Comparison of ENCODE assay signal across 21 cellular contexts in genomic region chr20:2889797-2890196, GRCh38. TPM values are rescaled to one million over a fixed set of nuclear protein-coding genes. Genes with fewer than 3 reads are reported as not detected.
DNase-seq lines count a peak whose midpoint lies in the region; ATAC-seq, FAIRE-seq and TF ChIP-seq lines count a peak whose summit lies in the region.
"Had no signal": no experiment of that assay in that cellular context is flagged by ENCODE, and none has a peak within 500 bp of the region (broad histone marks: within the 10 kb centered on the region; RNA-seq: fewer than 3 reads in every experiment).

No MANE protein-coding gene starts in this region.

- in situ Hi-C loops in HepG2 (cut with HindIII; ENCODE audit: extremely low pct_ligation_motif_present, low pct_unique_long_range_greater_than_20kb): no loop called here

- 0 out of 2 replicates have a peak, but pooled peaks cover 14% of the 10 kb centered on the region for H4K20me1 ChIP-seq in HepG2 (ENCODE audit: insufficient read depth, low read length)
- peaks cover 3 to 5% of the 10 kb centered on the region in 2 experiments for H4K20me1 ChIP-seq in H1 (replicated peaks in 1 of 2; ENCODE audit: control insufficient read depth in 1 of 2, insufficient read depth in 2 of 2, low read length in 2 of 2)

- H2BK12ac ChIP-seq in H1 (ENCODE audit: low read depth, low read length) (no peak overlapping the region), neuronal stem cell (ENCODE audit: low read length) (no peak overlapping the region)

- no peaks in the 10 kb centered on the region for H3K27me3 Mint-ChIP-seq in activated T-helper 17 cell treated with anti-CD3 and anti-CD28 coated beads, Interleukin-2, amount 50 U/mL, for 72 hours
- H3K27me3 Mint-ChIP-seq: CD4-positive, alpha-beta memory T cell had no signal

- TF ChIP-seq RAD21 in HepG2 (CRISPR knock-in tag; IDR thresholded peaks at IDR 0.05) (no peak), H1 (IDR thresholded peaks at IDR 0.05 in 1 of 2, conservative IDR thresholded peaks at IDR 0.05 in 1 of 2; ENCODE audit: low read depth in 2 of 2, low read length in 2 of 2) (no peak)

- H3K79me2 ChIP-seq in HepG2 (ENCODE audit: insufficient read depth, low read length) (peaks cover 74% of the 10 kb centered on the region), H1 (ENCODE audit: control insufficient read depth in 1 of 2, insufficient read depth in 2 of 2, low read length in 2 of 2) (peaks cover 5 to 86% of the 10 kb centered on the region in 2 experiments; a peak in 3 of 4 replicates)

- H2BK20ac ChIP-seq in H1 (ENCODE audit: low read length): no peak overlapping the region

- no peak overlapping the region for H3K9ac ChIP-seq in HepG2 (ENCODE audit: insufficient read depth, low read depth, low read length)
- H3K9ac ChIP-seq in H1 (replicated peaks in 1 of 4; ENCODE audit: extremely low read depth in 1 of 4, low read depth in 3 of 4, low read length in 3 of 4): no peak overlapping the region
- H3K9ac ChIP-seq in neuronal stem cell (ENCODE audit: low read depth, low read length, poor library complexity): no peak overlapping the region

- peak overlapping the region; percentile 59; the same call in 1 of the 2 replicates for H4K8ac ChIP-seq in H1 (ENCODE audit: extremely low read depth, insufficient read depth, low read length)
- H4K8ac ChIP-seq in neuronal stem cell (ENCODE audit: low read depth, low read length): no peak overlapping the region

- H3K4me1 ChIP-seq in HepG2 (ENCODE audit: insufficient read depth, low read length): peaks cover 26% of the 10 kb centered on the region
- no peaks in the 10 kb centered on the region for H3K4me1 ChIP-seq in right lobe of liver
- H3K4me1 ChIP-seq in H1 (replicated peaks in 1 of 4; ENCODE audit: control insufficient read depth in 3 of 4, insufficient read depth in 4 of 4, low read length in 3 of 4): no peaks in the 10 kb centered on the region
- no peaks in the 10 kb centered on the region for H3K4me1 ChIP-seq in neuronal stem cell (ENCODE audit: control insufficient read depth in 2 of 2, insufficient read depth in 1 of 2, low read depth in 1 of 2, low read length in 2 of 2)

- H3K4me1 Mint-ChIP-seq in activated T-helper 17 cell treated with anti-CD3 and anti-CD28 coated beads, Interleukin-2, amount 50 U/mL, for 72 hours: peaks cover 44% of the 10 kb centered on the region
- H3K4me1 Mint-ChIP-seq in stimulated activated effector memory CD8-positive, alpha-beta T cell treated with anti-CD3 and anti-CD28 coated beads, Interleukin-12 subunit alpha, Interleukin-12 subunit beta, amount 100 ng/mL, for 72 hours: peaks cover 71% of the 10 kb centered on the region

- H3K14ac ChIP-seq in H1 (ENCODE audit: insufficient read length) (no peak overlapping the region), neuronal stem cell (ENCODE audit: low read length) (no peak overlapping the region)

- H2BK15ac ChIP-seq in H1 (ENCODE audit: low read length) (no peak overlapping the region), neuronal stem cell (ENCODE audit: low read length) (no peak overlapping the region)

- H3K9me3 ChIP-seq in HepG2 (ENCODE audit: low read length): no peaks in the 10 kb centered on the region
- H3K9me3 ChIP-seq in right lobe of liver: no peaks in the 10 kb centered on the region
- no peaks in the 10 kb centered on the region for H3K9me3 ChIP-seq in H1 (ENCODE audit: insufficient read depth in 2 of 2, low read depth in 1 of 2, low read length in 1 of 2)
- H3K9me3 ChIP-seq in neuronal stem cell (replicated peaks in 1 of 2; ENCODE audit: control insufficient read depth in 2 of 2, insufficient read depth in 1 of 2, low read depth in 1 of 2, low read length in 2 of 2): peaks cover 2 to 11% of the 10 kb centered on the region in 2 donors
- H3K9me3 ChIP-seq: A549, Caco-2 had no signal

- H3K4ac ChIP-seq in H1 (replicated peaks; ENCODE audit: insufficient read length, low read depth, low read length) (no peak overlapping the region), neuronal stem cell (ENCODE audit: low read length) (no peak overlapping the region)

- H2BK120ac ChIP-seq in H1 (replicated peaks; ENCODE audit: low read depth, low read length) (no peak overlapping the region), neuronal stem cell (ENCODE audit: low read depth, low read length) (no peak overlapping the region)

- TF ChIP-seq POLR2A in HepG2 (IDR thresholded peaks at IDR 0.05; ENCODE audit: insufficient read depth in 1 of 2, low read depth in 2 of 2, low read length in 2 of 2) (no peak), right lobe of liver (IDR thresholded peaks at IDR 0.05) (no peak), H1 (IDR thresholded peaks at IDR 0.05; ENCODE audit: control extremely low read depth in 1 of 2, low read depth in 2 of 2, low read length in 2 of 2) (no peak)

- FAIRE-seq in HepG2 (lab: Jason Lieb, UNC): no peak
- no peak for FAIRE-seq in H1 (lab: Jason Lieb, UNC)
- FAIRE-seq: GM12891 had no signal

- 95% methylated on average over 3 of the region's 3 CpGs for WGBS in HepG2 (ENCODE audit: low lambda C conversion rate)
- WGBS in right lobe of liver (ENCODE audit: insufficient coverage, low coverage, low lambda C conversion rate, missing lambda C conversion rate): 92% methylated on average over 2 of the region's 3 CpGs
- WGBS in H1 (ENCODE audit: extremely low coverage in 1 of 2, insufficient coverage in 1 of 2, insufficient read length in 1 of 2, insufficient replicate concordance in 2 of 2, low coverage in 1 of 2, low lambda C conversion rate in 2 of 2, missing lambda C conversion rate in 1 of 2), 2 experiments: 87% methylated on average over 3 of the region's 3 CpGs; no CpG with 5 or more reads in 1 of the 2 experiments
- WGBS in neuronal stem cell (ENCODE audit: extremely low coverage in 2 of 2, insufficient read length in 2 of 2, insufficient replicate concordance in 1 of 2), 2 donors: no CpG with 5 or more reads among the region's 3 CpGs

- TF ChIP-seq CTCF in HepG2 (CRISPR knock-in tag; IDR thresholded peaks at IDR 0.05): no peak
- TF ChIP-seq CTCF in right lobe of liver (IDR thresholded peaks at IDR 0.05): no peak
- TF ChIP-seq CTCF in H1 (IDR thresholded peaks at IDR 0.05; ENCODE audit: control extremely low read depth in 1 of 3, insufficient read depth in 1 of 3, low read depth in 1 of 3, low read length in 3 of 3): no peak

- H3K4me2 ChIP-seq in HepG2 (ENCODE audit: low read depth, low read length): no peak overlapping the region
- H3K4me2 ChIP-seq in H1 (ENCODE audit: insufficient read depth in 1 of 2, low read depth in 2 of 2, low read length in 2 of 2): no peak overlapping the region
- H3K4me2 ChIP-seq in neuronal stem cell (ENCODE audit: insufficient read depth, low read length, poor library complexity, severe bottlenecking): no peak overlapping the region

- ATAC-seq in HepG2: no peak
- no peak for ATAC-seq in right lobe of liver
- ATAC-seq in activated T-helper 17 cell treated with anti-CD3 and anti-CD28 coated beads, Interleukin-2, amount 50 U/mL, for 72 hours (replicated peaks): no peak
- no peak for ATAC-seq in stimulated activated effector memory CD8-positive, alpha-beta T cell treated with anti-CD3 and anti-CD28 coated beads, Interleukin-12 subunit alpha, Interleukin-12 subunit beta, amount 100 ng/mL, for 72 hours
- ATAC-seq: A549 had no signal

- POLR2A ChIA-PET in HepG2 (lab: Yijun Ruan, JAX) (no interaction called here), H1 (lab: Charles Lee; ENCODE audit: partially characterized antibody) (no interaction called here)

- H3K4me3 ChIP-seq in HepG2 (replicated peaks in 1 of 3; ENCODE audit: insufficient read depth in 1 of 3, low read depth in 2 of 3, low read length in 3 of 3) (no peak overlapping the region), right lobe of liver (no peak overlapping the region), H1 (ENCODE audit: extremely low read depth in 1 of 4, insufficient read depth in 2 of 4, low read depth in 3 of 4, low read length in 4 of 4) (no peak overlapping the region), neuronal stem cell (ENCODE audit: low read length in 2 of 2) (no peak overlapping the region)
- H3K4me3 ChIP-seq: A549 had no signal

- BruUV-seq in HepG2 (replicated peaks; lab: Mats Ljungman, UMichigan): no TSS peak

- no peak overlapping the region for H4K5ac ChIP-seq in H1 (ENCODE audit: insufficient read length, low read depth, low read length)

- H4K91ac ChIP-seq in H1 (replicated peaks; ENCODE audit: insufficient read length, low read length) (no peak overlapping the region), neuronal stem cell (ENCODE audit: low read depth, low read length, poor library complexity) (no peak overlapping the region)

- no peak overlapping the region for H3K18ac ChIP-seq in H1 (ENCODE audit: extremely low read depth, low read length)
- no peak overlapping the region for H3K18ac ChIP-seq in neuronal stem cell (ENCODE audit: low read length)

- H3K23ac ChIP-seq in H1 (ENCODE audit: insufficient read length) (no peak overlapping the region), neuronal stem cell (ENCODE audit: low read depth, low read length, poor library complexity) (no peak overlapping the region)

- H3K27me3 ChIP-seq in HepG2 (ENCODE audit: control insufficient read depth in 1 of 2, insufficient read depth in 2 of 2, low read length in 2 of 2) (no peaks in the 10 kb centered on the region), right lobe of liver (no peaks in the 10 kb centered on the region), H1 (replicated peaks in 1 of 4; ENCODE audit: control insufficient read depth in 3 of 4, extremely low read depth in 1 of 4, insufficient read depth in 3 of 4, low read length in 3 of 4) (no peaks in the 10 kb centered on the region), neuronal stem cell (ENCODE audit: control insufficient read depth in 3 of 3, insufficient read depth in 3 of 3, low read depth in 1 of 3, low read length in 3 of 3) (no peaks in the 10 kb centered on the region)

- CTCF ChIA-PET in HepG2 (lab: Yijun Ruan, JAX; ENCODE audit: low intra/inter-chr PET ratio, low total read pairs): no interaction called here
- CTCF ChIA-PET in H1 (lab: Charles Lee; ENCODE audit: partially characterized antibody): interaction anchor here (0.5 to 1.2 kb wide), 2 partner anchors 11 to 17 kb away, joined by 3 to 5 read pairs; no protein-coding TSS in a partner anchor

- H3K27ac ChIP-seq in HepG2 (ENCODE audit: extremely low read length, insufficient read depth, low read length) (no peak overlapping the region), right lobe of liver (no peak overlapping the region), H1 (ENCODE audit: low read depth, low read length) (no peak overlapping the region), neuronal stem cell (replicated peaks; ENCODE audit: low read length) (no peak overlapping the region)
- H3K27ac ChIP-seq: A549 had no signal

- H3K23me2 ChIP-seq in H1 (ENCODE audit: low read depth, low read length): peaks cover 2% of the 10 kb centered on the region; the same call in 1 of the 2 replicates

- intact Hi-C loops in HepG2 (cut with micrococcal nuclease; ENCODE audit: unreplicated experiment): no loop called here
- intact Hi-C loops in right lobe of liver (cut with DNase I): no loop called here

- peak overlapping the region; percentile 37 for H3K27ac Mint-ChIP-seq in activated T-helper 17 cell treated with anti-CD3 and anti-CD28 coated beads, Interleukin-2, amount 50 U/mL, for 72 hours
- peak overlapping the region; percentile 44 for H3K27ac Mint-ChIP-seq in stimulated activated effector memory CD8-positive, alpha-beta T cell treated with anti-CD3 and anti-CD28 coated beads, Interleukin-12 subunit alpha, Interleukin-12 subunit beta, amount 100 ng/mL, for 72 hours

- 0 out of 5 replicates have a peak, but pooled peaks cover 0 to 1% of the 10 kb centered on the region in 2 experiments for H3K36me3 ChIP-seq in HepG2 (replicated peaks in 1 of 2; ENCODE audit: control insufficient read depth in 1 of 2, insufficient read depth in 2 of 2, low read length in 2 of 2)
- H3K36me3 ChIP-seq in right lobe of liver: no peaks in the 10 kb centered on the region
- no peaks in the 10 kb centered on the region for H3K36me3 ChIP-seq in H1 (ENCODE audit: control insufficient read depth in 2 of 4, insufficient read depth in 4 of 4, low read length in 3 of 4)
- H3K36me3 ChIP-seq in neuronal stem cell (replicated peaks in 1 of 2; ENCODE audit: control insufficient read depth in 2 of 2, insufficient read depth in 2 of 2, low read length in 2 of 2): peaks cover 0 to 29% of the 10 kb centered on the region in 2 donors

- TF ChIP-seq EP300 in HepG2 (IDR thresholded peaks at IDR 0.05; ENCODE audit: low read depth in 2 of 2, low read length in 2 of 2) (no peak), HepG2 (CRISPR knock-in tag; IDR thresholded peaks at IDR 0.05; ENCODE audit: borderline replicate concordance) (no peak), H1 (IDR thresholded peaks at IDR 0.05; ENCODE audit: borderline replicate concordance in 1 of 2, low read depth in 2 of 2, low read length in 2 of 2) (no peak)

- peaks cover 14% of the 10 kb centered on the region for H3K36me3 Mint-ChIP-seq in activated T-helper 17 cell treated with anti-CD3 and anti-CD28 coated beads, Interleukin-2, amount 50 U/mL, for 72 hours (ENCODE audit: low read depth)
- H3K36me3 Mint-ChIP-seq in stimulated activated effector memory CD8-positive, alpha-beta T cell treated with anti-CD3 and anti-CD28 coated beads, Interleukin-12 subunit alpha, Interleukin-12 subunit beta, amount 100 ng/mL, for 72 hours: peaks cover 10% of the 10 kb centered on the region

- H3K79me1 ChIP-seq in H1 (ENCODE audit: low read depth, low read length) (peaks cover 10% of the 10 kb centered on the region), neuronal stem cell (ENCODE audit: low read depth, low read length) (peaks cover 9% of the 10 kb centered on the region)

- H2AK5ac ChIP-seq in H1 (ENCODE audit: low read depth, low read length) (no peak overlapping the region), neuronal stem cell (ENCODE audit: low read depth, low read length) (no peak overlapping the region)

- H3K9me3 Mint-ChIP-seq in activated T-helper 17 cell treated with anti-CD3 and anti-CD28 coated beads, Interleukin-2, amount 50 U/mL, for 72 hours: peaks cover 4% of the 10 kb centered on the region
- H3K9me3 Mint-ChIP-seq in stimulated activated effector memory CD8-positive, alpha-beta T cell treated with anti-CD3 and anti-CD28 coated beads, Interleukin-12 subunit alpha, Interleukin-12 subunit beta, amount 100 ng/mL, for 72 hours: no peaks in the 10 kb centered on the region

- no peak overlapping the region for H3K4me3 Mint-ChIP-seq in activated T-helper 17 cell treated with anti-CD3 and anti-CD28 coated beads, Interleukin-2, amount 50 U/mL, for 72 hours
- H3K4me3 Mint-ChIP-seq in stimulated activated effector memory CD8-positive, alpha-beta T cell treated with anti-CD3 and anti-CD28 coated beads, Interleukin-12 subunit alpha, Interleukin-12 subunit beta, amount 100 ng/mL, for 72 hours: no peak overlapping the region
- H3K4me3 Mint-ChIP-seq: CD4-positive, alpha-beta memory T cell had no signal

- DNase-seq in HepG2 (ENCODE audit: low spot score) (no peak), right lobe of liver (no peak), H1 (ENCODE audit: low read depth in 1 of 2, low spot score in 2 of 2) (no peak), neuronal stem cell (ENCODE audit: low spot score) (no peak), DMS153 treated with DMSO at 0.1 percent for 48 hours (lab: John Stamatoyannopoulos, UW; ENCODE audit: unreplicated experiment) (no peak)
- DNase-seq in stimulated activated effector memory CD8-positive, alpha-beta T cell treated with anti-CD3 and anti-CD28 coated beads, Interleukin-12 subunit alpha, Interleukin-12 subunit beta, amount 100 ng/mL, for 72 hours (ENCODE audit: low spot score in 2 of 2): no peak
- DNase-seq: 8988T; ACHN; C1 segment of cervical spinal cord; Caco-2; CD4-positive, alpha-beta memory T cell; DMS153; DMS79; EL; GDM1; GOT3; H7; HCEC 1CT had no signal

- H2BK5ac ChIP-seq in H1 (ENCODE audit: low read depth, low read length) (no peak overlapping the region), neuronal stem cell (ENCODE audit: low read length) (no peak overlapping the region)

- H2AFZ ChIP-seq in HepG2 (ENCODE audit: low read length): no peak overlapping the region
- H2AFZ ChIP-seq in H1 (ENCODE audit: low read length): no peak overlapping the region
- H2AFZ ChIP-seq in neuronal stem cell (ENCODE audit: low read length): no peak overlapping the region

- H3K56ac ChIP-seq in H1 (replicated peaks; ENCODE audit: insufficient read length, low read depth, low read length): no peak overlapping the region

RNA-seq across cellular contexts. Expression of gene PTPRA, which starts 16.5 kb away (rescaled TPM):
- total RNA-seq in HepG2 (2016; rRNA removed; fragmentation: Illumina TruSeq; extraction: Trizol) (43.7 and 47.2 TPM in 2 replicates), right lobe of liver (10 to 100 TPM; 15.7 to 22.1 (median 18.6) TPM)
- total RNA-seq in HepG2 (2016; cell fraction: cytosol; rRNA removed; fragmentation: Illumina TruSeq; extraction: Trizol; ENCODE audit: low read depth): 75.0 and 92.4 TPM in 2 replicates
- 36.6 and 48.6 TPM in 2 replicates for total RNA-seq in HepG2 (2016; cell fraction: insoluble cytoplasmic fraction; rRNA removed; fragmentation: Illumina TruSeq; extraction: Trizol)
- 68.2 and 69.6 TPM in 2 replicates for total RNA-seq in HepG2 (2016; cell fraction: membrane; rRNA removed; fragmentation: Illumina TruSeq; extraction: Trizol)
- 49.3 and 53.4 TPM in 2 replicates for total RNA-seq in HepG2 (2016; cell fraction: nucleus; rRNA removed; fragmentation: Illumina TruSeq; extraction: Trizol)
- polyA plus RNA-seq in HepG2 (2011; rRNA removed) (107 and 127 TPM in 2 replicates), H1 (2011; rRNA removed) (31.2 and 47.7 TPM in 2 replicates)
- polyA plus RNA-seq in HepG2 (2011; cell fraction: cytosol; rRNA removed): 69.7 and 102 TPM in 2 replicates
- polyA plus RNA-seq in HepG2 (2011; cell fraction: nucleus; rRNA removed): 65.1 and 68.2 TPM in 2 replicates
- polyA plus RNA-seq in HepG2 (2012): 67.3 and 73.2 TPM in 2 replicates
- polyA plus RNA-seq in HepG2 (2016; cell fraction: cytosol; fragmentation: Illumina TruSeq; extraction: Trizol; ENCODE audit: low read depth): 23.1 and 26.7 TPM in 2 replicates
- polyA plus RNA-seq in HepG2 (2016; cell fraction: insoluble cytoplasmic fraction; fragmentation: Illumina TruSeq; extraction: Trizol; ENCODE audit: low read depth): 56.2 and 64.8 TPM in 2 replicates
- polyA plus RNA-seq in HepG2 (2016; cell fraction: membrane; fragmentation: Illumina TruSeq; extraction: Trizol; ENCODE audit: low read depth): 68.7 and 72.2 TPM in 2 replicates
- 100 and 102 TPM in 2 replicates for polyA plus RNA-seq in HepG2 (2016; cell fraction: nucleus; fragmentation: Illumina TruSeq; extraction: Trizol; ENCODE audit: insufficient read depth, low read depth)
- 22.9 and 71.1 TPM in 2 replicates for polyA minus RNA-seq in HepG2 (2011; rRNA and poly(A)+ RNA removed; ENCODE audit: low replicate concordance)
- 48.3 and 52.0 TPM in 2 replicates for polyA minus RNA-seq in HepG2 (2011; cell fraction: cytosol; rRNA and poly(A)+ RNA removed)
- polyA minus RNA-seq in HepG2 (2011; cell fraction: nucleus; rRNA and poly(A)+ RNA removed): 49.8 and 61.4 TPM in 2 replicates
- total RNA-seq in activated T-helper 17 cell treated with anti-CD3 and anti-CD28 coated beads, Interleukin-2, amount 50 U/mL, for 72 hours: 10 to 100 TPM; 40.0 to 46.5 TPM
- 46.8 and 51.3 TPM in 2 replicates for total RNA-seq in H1 (2021; fragmentation: NEBNext Ultra II Directional; extraction: Animal tissue kit (Norgen Biotek cat#: 25700))
- polyA plus RNA-seq in H1 (2011; cell fraction: cytosol; rRNA removed): 50.5 TPM
- polyA plus RNA-seq in H1 (2011; cell fraction: nucleus; rRNA removed): 49.3 TPM
- polyA plus RNA-seq in H1 (2012, experiment 1 of 2): 39.8 to 49.7 TPM (median 43.5 TPM) in 4 replicates
- 17.8 TPM for polyA plus RNA-seq in H1 (2012, experiment 2 of 2)
- polyA plus RNA-seq in H1 (2013, experiment 1 of 2): 84.1 TPM
- 101 TPM for polyA plus RNA-seq in H1 (2013, experiment 2 of 2)
- polyA minus RNA-seq in H1 (2011; rRNA and poly(A)+ RNA removed): 56.8 and 93.4 TPM in 2 replicates
- polyA minus RNA-seq in H1 (2011; cell fraction: cytosol; rRNA and poly(A)+ RNA removed): 28.1 TPM
- 44.6 TPM for polyA minus RNA-seq in H1 (2011; cell fraction: nucleus; rRNA and poly(A)+ RNA removed)
- polyA plus RNA-seq in neuronal stem cell (2013, experiment 1 of 2): 149 TPM
- polyA plus RNA-seq in neuronal stem cell (2013, experiment 2 of 2): 143 TPM

RNA-seq across cellular contexts. Expression of gene VPS16, which starts 49.3 kb away (rescaled TPM):
- total RNA-seq in HepG2 (2016; rRNA removed; fragmentation: Illumina TruSeq; extraction: Trizol): 27.6 and 35.4 TPM in 2 replicates
- total RNA-seq in HepG2 (2016; cell fraction: cytosol; rRNA removed; fragmentation: Illumina TruSeq; extraction: Trizol; ENCODE audit: low read depth): 5.8 and 7.1 TPM in 2 replicates
- total RNA-seq in HepG2 (2016; cell fraction: insoluble cytoplasmic fraction; rRNA removed; fragmentation: Illumina TruSeq; extraction: Trizol): 28.5 and 36.0 TPM in 2 replicates
- total RNA-seq in HepG2 (2016; cell fraction: membrane; rRNA removed; fragmentation: Illumina TruSeq; extraction: Trizol): 7.1 and 7.2 TPM in 2 replicates
- total RNA-seq in HepG2 (2016; cell fraction: nucleus; rRNA removed; fragmentation: Illumina TruSeq; extraction: Trizol): 36.6 and 39.6 TPM in 2 replicates
- 34.2 and 44.0 TPM in 2 replicates for polyA plus RNA-seq in HepG2 (2011; rRNA removed)
- polyA plus RNA-seq in HepG2 (2011; cell fraction: cytosol; rRNA removed): 21.5 and 23.3 TPM in 2 replicates
- polyA plus RNA-seq in HepG2 (2011; cell fraction: nucleus; rRNA removed): 216 and 253 TPM in 2 replicates
- 26.0 and 31.8 TPM in 2 replicates for polyA plus RNA-seq in HepG2 (2012)
- polyA plus RNA-seq in HepG2 (2016; cell fraction: cytosol; fragmentation: Illumina TruSeq; extraction: Trizol; ENCODE audit: low read depth): 3.7 and 4.5 TPM in 2 replicates
- 22.7 and 23.3 TPM in 2 replicates for polyA plus RNA-seq in HepG2 (2016; cell fraction: insoluble cytoplasmic fraction; fragmentation: Illumina TruSeq; extraction: Trizol; ENCODE audit: low read depth)
- polyA plus RNA-seq in HepG2 (2016; cell fraction: membrane; fragmentation: Illumina TruSeq; extraction: Trizol; ENCODE audit: low read depth): 4.4 and 5.8 TPM in 2 replicates
- 85.0 and 94.6 TPM in 2 replicates for polyA plus RNA-seq in HepG2 (2016; cell fraction: nucleus; fragmentation: Illumina TruSeq; extraction: Trizol; ENCODE audit: insufficient read depth, low read depth)
- polyA minus RNA-seq in HepG2 (2011; rRNA and poly(A)+ RNA removed; ENCODE audit: low replicate concordance): 26.6 and 68.4 TPM in 2 replicates
- 14.9 and 18.9 TPM in 2 replicates for polyA minus RNA-seq in HepG2 (2011; cell fraction: cytosol; rRNA and poly(A)+ RNA removed)
- 34.0 and 43.6 TPM in 2 replicates for polyA minus RNA-seq in HepG2 (2011; cell fraction: nucleus; rRNA and poly(A)+ RNA removed)
- total RNA-seq in right lobe of liver: 10 to 100 TPM; 17.2 to 22.2 (median 19.1) TPM
- 10 to 100 TPM; 37.2 to 45.4 TPM for total RNA-seq in activated T-helper 17 cell treated with anti-CD3 and anti-CD28 coated beads, Interleukin-2, amount 50 U/mL, for 72 hours
- 22.6 and 25.9 TPM in 2 replicates for total RNA-seq in H1 (2021; fragmentation: NEBNext Ultra II Directional; extraction: Animal tissue kit (Norgen Biotek cat#: 25700))
- polyA plus RNA-seq in H1 (2011; rRNA removed): 23.8 and 26.8 TPM in 2 replicates
- polyA plus RNA-seq in H1 (2011; cell fraction: cytosol; rRNA removed): 27.6 TPM
- polyA plus RNA-seq in H1 (2011; cell fraction: nucleus; rRNA removed): 100 TPM
- polyA plus RNA-seq in H1 (2012, experiment 1 of 2): 23.2 to 34.5 TPM (median 32.4 TPM) in 4 replicates
- 16.8 TPM for polyA plus RNA-seq in H1 (2012, experiment 2 of 2)
- polyA plus RNA-seq in H1 (2013, experiment 1 of 2): 13.7 TPM
- 12.5 TPM for polyA plus RNA-seq in H1 (2013, experiment 2 of 2)
- polyA minus RNA-seq in H1 (2011; rRNA and poly(A)+ RNA removed): 25.5 and 26.0 TPM in 2 replicates
- polyA minus RNA-seq in H1 (2011; cell fraction: cytosol; rRNA and poly(A)+ RNA removed): 16.0 TPM
- 23.4 TPM for polyA minus RNA-seq in H1 (2011; cell fraction: nucleus; rRNA and poly(A)+ RNA removed)
- 19.8 TPM for polyA plus RNA-seq in neuronal stem cell (2013, experiment 1 of 2)
- polyA plus RNA-seq in neuronal stem cell (2013, experiment 2 of 2): 18.6 TPM

RNA-seq across cellular contexts. Expression of gene PCED1A, which starts 49.3 kb away (rescaled TPM):
- total RNA-seq in HepG2 (2016; rRNA removed; fragmentation: Illumina TruSeq; extraction: Trizol): 12.6 and 40.1 TPM in 2 replicates
- total RNA-seq in HepG2 (2016; cell fraction: cytosol; rRNA removed; fragmentation: Illumina TruSeq; extraction: Trizol; ENCODE audit: low read depth): 15.8 and 19.1 TPM in 2 replicates
- 12.7 and 43.6 TPM in 2 replicates for total RNA-seq in HepG2 (2016; cell fraction: insoluble cytoplasmic fraction; rRNA removed; fragmentation: Illumina TruSeq; extraction: Trizol)
- 25.5 and 30.3 TPM in 2 replicates for total RNA-seq in HepG2 (2016; cell fraction: membrane; rRNA removed; fragmentation: Illumina TruSeq; extraction: Trizol)
- 50.5 and 56.6 TPM in 2 replicates for total RNA-seq in HepG2 (2016; cell fraction: nucleus; rRNA removed; fragmentation: Illumina TruSeq; extraction: Trizol)
- polyA plus RNA-seq in HepG2 (2011; rRNA removed): 84.2 and 92.3 TPM in 2 replicates
- polyA plus RNA-seq in HepG2 (2011; cell fraction: cytosol; rRNA removed): 34.6 and 52.7 TPM in 2 replicates
- 548 and 651 TPM in 2 replicates for polyA plus RNA-seq in HepG2 (2011; cell fraction: nucleus; rRNA removed)
- 37.5 and 47.0 TPM in 2 replicates for polyA plus RNA-seq in HepG2 (2012)
- polyA plus RNA-seq in HepG2 (2016; cell fraction: cytosol; fragmentation: Illumina TruSeq; extraction: Trizol; ENCODE audit: low read depth): 15.4 and 16.6 TPM in 2 replicates
- 13.1 and 14.6 TPM in 2 replicates for polyA plus RNA-seq in HepG2 (2016; cell fraction: insoluble cytoplasmic fraction; fragmentation: Illumina TruSeq; extraction: Trizol; ENCODE audit: low read depth)
- 23.9 and 27.4 TPM in 2 replicates for polyA plus RNA-seq in HepG2 (2016; cell fraction: membrane; fragmentation: Illumina TruSeq; extraction: Trizol; ENCODE audit: low read depth)
- polyA plus RNA-seq in HepG2 (2016; cell fraction: nucleus; fragmentation: Illumina TruSeq; extraction: Trizol; ENCODE audit: insufficient read depth, low read depth): 129 TPM in 2 replicates
- 12.5 and 33.7 TPM in 2 replicates for polyA minus RNA-seq in HepG2 (2011; rRNA and poly(A)+ RNA removed; ENCODE audit: low replicate concordance)
- 9.0 and 9.2 TPM in 2 replicates for polyA minus RNA-seq in HepG2 (2011; cell fraction: cytosol; rRNA and poly(A)+ RNA removed)
- 45.2 and 51.7 TPM in 2 replicates for polyA minus RNA-seq in HepG2 (2011; cell fraction: nucleus; rRNA and poly(A)+ RNA removed)
- total RNA-seq in right lobe of liver: 10 to 100 TPM in 5 of 6 experiments, 1 to 10 TPM in 1; 9.6 to 22.2 (median 18.6) TPM
- total RNA-seq in activated T-helper 17 cell treated with anti-CD3 and anti-CD28 coated beads, Interleukin-2, amount 50 U/mL, for 72 hours: 10 to 100 TPM; 15.0 to 38.5 TPM
- total RNA-seq in H1 (2021; fragmentation: NEBNext Ultra II Directional; extraction: Animal tissue kit (Norgen Biotek cat#: 25700)): 13.4 and 14.6 TPM in 2 replicates
- 18.9 and 30.8 TPM in 2 replicates for polyA plus RNA-seq in H1 (2011; rRNA removed)
- 21.9 TPM for polyA plus RNA-seq in H1 (2011; cell fraction: cytosol; rRNA removed)
- polyA plus RNA-seq in H1 (2011; cell fraction: nucleus; rRNA removed): 97.9 TPM
- polyA plus RNA-seq in H1 (2012, experiment 1 of 2): 11.9 to 22.8 TPM (median 19.8 TPM) in 4 replicates
- polyA plus RNA-seq in H1 (2012, experiment 2 of 2): 11.9 TPM
- 21.5 TPM for polyA plus RNA-seq in H1 (2013, experiment 1 of 2)
- polyA plus RNA-seq in H1 (2013, experiment 2 of 2): 21.1 TPM
- polyA minus RNA-seq in H1 (2011; rRNA and poly(A)+ RNA removed): 2.6 and 3.8 TPM in 2 replicates
- 7.5 TPM for polyA minus RNA-seq in H1 (2011; cell fraction: cytosol; rRNA and poly(A)+ RNA removed)
- polyA minus RNA-seq in H1 (2011; cell fraction: nucleus; rRNA and poly(A)+ RNA removed): 9.9 TPM
- 61.0 TPM for polyA plus RNA-seq in neuronal stem cell (2013, experiment 1 of 2)
- 61.2 TPM for polyA plus RNA-seq in neuronal stem cell (2013, experiment 2 of 2)
